1 cellular context compared by ENCODE assay signal in the genomic region with DNA sequence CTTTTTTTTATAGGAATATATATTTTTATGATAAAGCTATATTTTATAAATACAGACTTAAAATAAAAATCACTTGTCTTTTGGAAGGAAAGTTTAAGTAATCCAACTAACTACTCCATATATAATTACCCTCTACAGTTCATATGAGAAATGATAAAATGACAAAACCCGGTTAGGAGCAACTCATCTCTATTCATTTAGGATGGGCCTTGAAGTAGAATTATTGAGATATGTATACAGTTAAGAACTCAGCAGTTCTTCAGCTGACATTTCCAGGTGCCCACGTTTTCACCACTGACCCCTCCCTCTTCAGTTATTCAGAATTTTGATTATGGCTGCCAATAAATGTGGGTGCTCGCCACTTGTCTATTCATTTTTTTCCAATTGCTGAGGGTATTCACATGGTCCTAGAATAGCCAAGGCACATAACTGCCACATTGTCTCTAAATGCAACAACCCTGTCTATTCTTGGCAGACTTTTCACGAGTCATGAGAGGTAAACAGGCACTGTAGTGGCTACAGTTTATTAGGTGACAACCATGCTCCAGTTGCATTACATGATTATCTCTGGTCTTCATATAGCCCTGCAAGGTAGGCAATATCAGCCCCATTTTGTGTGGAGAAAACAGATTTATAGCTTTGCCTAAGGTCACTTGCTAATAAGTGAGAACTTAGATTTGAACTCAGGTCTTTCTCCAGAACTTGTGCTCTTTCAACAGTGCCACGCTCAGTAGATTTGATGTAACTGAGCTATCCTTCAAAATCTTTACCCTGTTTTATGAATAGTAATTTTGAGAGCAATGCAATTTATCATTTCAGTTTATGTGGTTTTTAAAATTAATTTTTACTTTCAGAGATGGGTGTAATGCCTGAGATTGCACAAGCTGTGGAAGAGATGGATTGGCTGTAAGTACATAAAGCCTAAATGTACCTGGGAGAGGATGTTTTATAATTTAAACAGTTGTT.
TF ChIP-seq lines count a peak whose summit lies in the region.

No MANE protein-coding gene starts in this region.

TF ChIP-seq in GM12878, 131 proteins besides CTCF, POLR2A, EP300 and RAD21:
- no peak for TF ChIP-seq POLR2AphosphoS2 (IDR thresholded peaks at IDR 0.05; ENCODE audit: low read depth, low read length)
- TF ChIP-seq BCL11A (IDR thresholded peaks at IDR 0.05; ENCODE audit: low read depth, low read length): no peak
- TF ChIP-seq BRCA1 (IDR thresholded peaks at IDR 0.05; ENCODE audit: low read depth, low read length): no peak
- TF ChIP-seq WRNIP1 (IDR thresholded peaks at IDR 0.05; ENCODE audit: borderline replicate concordance, low read depth, low read length): no peak
- TF ChIP-seq FOS (IDR thresholded peaks at IDR 0.05; ENCODE audit: borderline replicate concordance, extremely low read depth, insufficient read length): no peak
- TF ChIP-seq TBL1XR1 (IDR thresholded peaks at IDR 0.05; ENCODE audit: low read depth, low read length): no peak
- no peak for TF ChIP-seq ZBED1 (IDR thresholded peaks at IDR 0.05; ENCODE audit: borderline replicate concordance)
- TF ChIP-seq ZNF622 (IDR thresholded peaks at IDR 0.05): no peak
- TF ChIP-seq RUNX3 (IDR thresholded peaks at IDR 0.05; ENCODE audit: low read length): no peak
- no peak for TF ChIP-seq HDGF (IDR thresholded peaks at IDR 0.05)
- TF ChIP-seq, protein P1, sequence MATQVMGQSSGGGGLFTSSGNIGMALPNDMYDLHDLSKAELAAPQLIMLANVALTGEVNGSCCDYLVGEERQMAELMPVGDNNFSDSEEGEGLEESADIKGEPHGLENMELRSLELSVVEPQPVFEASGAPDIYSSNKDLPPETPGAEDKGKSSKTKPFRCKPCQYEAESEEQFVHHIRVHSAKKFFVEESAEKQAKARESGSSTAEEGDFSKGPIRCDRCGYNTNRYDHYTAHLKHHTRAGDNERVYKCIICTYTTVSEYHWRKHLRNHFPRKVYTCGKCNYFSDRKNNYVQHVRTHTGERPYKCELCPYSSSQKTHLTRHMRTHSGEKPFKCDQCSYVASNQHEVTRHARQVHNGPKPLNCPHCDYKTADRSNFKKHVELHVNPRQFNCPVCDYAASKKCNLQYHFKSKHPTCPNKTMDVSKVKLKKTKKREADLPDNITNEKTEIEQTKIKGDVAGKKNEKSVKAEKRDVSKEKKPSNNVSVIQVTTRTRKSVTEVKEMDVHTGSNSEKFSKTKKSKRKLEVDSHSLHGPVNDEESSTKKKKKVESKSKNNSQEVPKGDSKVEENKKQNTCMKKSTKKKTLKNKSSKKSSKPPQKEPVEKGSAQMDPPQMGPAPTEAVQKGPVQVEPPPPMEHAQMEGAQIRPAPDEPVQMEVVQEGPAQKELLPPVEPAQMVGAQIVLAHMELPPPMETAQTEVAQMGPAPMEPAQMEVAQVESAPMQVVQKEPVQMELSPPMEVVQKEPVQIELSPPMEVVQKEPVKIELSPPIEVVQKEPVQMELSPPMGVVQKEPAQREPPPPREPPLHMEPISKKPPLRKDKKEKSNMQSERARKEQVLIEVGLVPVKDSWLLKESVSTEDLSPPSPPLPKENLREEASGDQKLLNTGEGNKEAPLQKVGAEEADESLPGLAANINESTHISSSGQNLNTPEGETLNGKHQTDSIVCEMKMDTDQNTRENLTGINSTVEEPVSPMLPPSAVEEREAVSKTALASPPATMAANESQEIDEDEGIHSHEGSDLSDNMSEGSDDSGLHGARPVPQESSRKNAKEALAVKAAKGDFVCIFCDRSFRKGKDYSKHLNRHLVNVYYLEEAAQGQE (IDR thresholded peaks at IDR 0.05; ENCODE audit: low read depth, low read length): no peak
- TF ChIP-seq BCLAF1 (IDR thresholded peaks at IDR 0.05): no peak
- TF ChIP-seq NFXL1 (IDR thresholded peaks at IDR 0.05; ENCODE audit: borderline replicate concordance): no peak
